ENCODE assay signal across 26 cellular contexts in the genomic region with DNA sequence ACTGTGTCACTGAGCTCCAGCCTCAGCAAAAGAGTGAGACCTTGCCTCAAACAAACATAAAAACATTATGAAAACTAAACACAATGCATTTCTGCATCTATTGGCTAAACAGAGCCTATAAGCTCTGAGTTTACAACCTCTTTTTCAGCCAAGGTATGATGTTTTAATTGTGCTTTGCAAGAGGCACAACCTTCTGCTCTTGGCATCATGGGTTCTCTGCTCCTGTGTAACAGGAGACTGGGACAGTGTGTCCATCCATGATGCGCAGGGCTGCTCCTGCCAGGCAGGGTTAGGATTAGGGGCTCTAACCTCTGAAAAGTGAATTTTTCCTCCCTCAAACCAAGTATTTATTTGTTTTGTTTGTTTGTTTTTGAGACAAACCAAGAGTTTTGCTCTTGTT.
"Had no signal": no experiment of that assay in that cellular context is flagged by ENCODE, and none has a peak within 500 bp of the region (broad histone marks: within the 10 kb centered on the region; RNA-seq: fewer than 3 reads in every experiment).

No MANE protein-coding gene starts in this region.

- H3K4me3 ChIP-seq: colonic mucosa, esophagus squamous epithelium, gastroesophageal sphincter, hepatocyte, lower lobe of right lung, mucosa of descending colon had no signal

- H3K36me3 ChIP-seq: colonic mucosa, esophagus squamous epithelium, gastroesophageal sphincter, lower lobe of right lung had no signal

- FAIRE-seq: endometrium, kidney had no signal

- ATAC-seq: effector memory CD8-positive, alpha-beta T cell; esophagus mucosa; gastroesophageal sphincter; left colon; left lobe of liver; left ventricle myocardium superior; lower lobe of right lung; mucosa of descending colon had no signal

- H3K4me2 ChIP-seq: hepatocyte had no signal

- H3K27me3 ChIP-seq: colonic mucosa, esophagus squamous epithelium, gastroesophageal sphincter, hepatocyte had no signal

- H3K27ac ChIP-seq: colonic mucosa, epithelial cell of prostate, hepatocyte, lower lobe of right lung had no signal

- H3K9me3 ChIP-seq: colonic mucosa, esophagus squamous epithelium, gastroesophageal sphincter, lower lobe of right lung, mucosa of descending colon had no signal

- DNase-seq: colonic mucosa; cortex of kidney; effector CD8-positive, alpha-beta T cell; effector memory CD8-positive, alpha-beta T cell; endodermal cell; erythroblast; esophagus squamous epithelium; foreskin fibroblast; foreskin melanocyte; hypothalamus; immature natural killer cell; islet precursor cell; kidney; kidney glomerular epithelial cell; left colon; left ventricle myocardium superior; lower lobe of right lung; mesenchymal stem cell; mucosa of descending colon; naive B cell had no signal

- H2AFZ ChIP-seq: hepatocyte had no signal
